ENCODE assay signal across 1 cellular context in the genomic region with DNA sequence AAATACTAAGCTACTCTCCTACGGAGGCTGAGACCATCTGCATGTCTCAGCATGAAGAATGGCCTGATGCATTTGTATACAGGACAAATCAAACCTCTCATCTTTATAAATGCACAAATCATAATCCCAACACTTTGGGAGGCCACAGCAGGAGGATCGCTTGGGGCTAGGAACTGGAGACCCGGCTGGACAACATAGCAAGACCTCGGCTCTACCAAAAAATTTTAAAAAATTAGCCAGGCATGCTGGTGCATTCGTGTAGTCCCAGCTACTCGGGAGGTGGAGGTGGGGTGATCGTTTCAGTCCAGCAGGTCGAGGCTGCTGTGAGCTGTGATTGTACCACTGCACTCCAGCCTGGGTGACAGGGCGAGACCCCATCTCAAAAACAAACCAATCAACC.
TF ChIP-seq lines count a peak whose summit lies in the region.

No MANE protein-coding gene starts in this region.

TF ChIP-seq in H1, 55 proteins besides CTCF, POLR2A, EP300 and RAD21 (continued from another document):
- TF ChIP-seq RXRA (IDR thresholded peaks at IDR 0.05; ENCODE audit: insufficient read depth, low read depth, low read length) = no peak
- no peak for TF ChIP-seq FOSL1 (IDR thresholded peaks at IDR 0.05; ENCODE audit: insufficient read depth, low read depth, low read length)
- TF ChIP-seq SP4 (IDR thresholded peaks at IDR 0.05; ENCODE audit: low read length) = no peak
- no peak for TF ChIP-seq TBP (IDR thresholded peaks at IDR 0.05; ENCODE audit: low read depth, low read length)
- no peak for TF ChIP-seq ATF2 (IDR thresholded peaks at IDR 0.05; ENCODE audit: low read length)
- no peak for TF ChIP-seq HDAC2 (IDR thresholded peaks at IDR 0.05; ENCODE audit: borderline replicate concordance in 1 of 2, low read depth in 2 of 2, low read length in 2 of 2)
- TF ChIP-seq CEBPB (IDR thresholded peaks at IDR 0.05; ENCODE audit: low read depth, low read length) = no peak
- TF ChIP-seq EGR1 (IDR thresholded peaks at IDR 0.05; ENCODE audit: borderline replicate concordance, low read depth, low read length) = no peak
- TF ChIP-seq EZH2 (IDR thresholded peaks at IDR 0.05; ENCODE audit: low read depth, low read length, severe bottlenecking) = no peak
- no peak for TF ChIP-seq CBX5 (IDR thresholded peaks at IDR 0.05; ENCODE audit: low read depth, low read length)
- no peak for TF ChIP-seq CBX8 (IDR thresholded peaks at IDR 0.05; ENCODE audit: borderline replicate concordance, low read depth, low read length)
- no peak for TF ChIP-seq BACH1 (IDR thresholded peaks at IDR 0.05; ENCODE audit: low read length)
